8 cellular contexts compared by ENCODE assay signal in genomic region chr15:44710236-44711088, GRCh38. TPM values are rescaled to one million over a fixed set of nuclear protein-coding genes. Genes with fewer than 3 reads are reported as not detected.
A peak's percentile ranks its signal among the peaks of the same experiment; 100 is the strongest.
DNase-seq lines count a peak whose midpoint lies in the region; ATAC-seq and TF ChIP-seq lines count a peak whose summit lies in the region.

No MANE protein-coding gene starts in this region.

- ATAC-seq in GM18861 (IDR thresholded peaks at IDR 0.05; ENCODE audit: unreplicated experiment) = no peak

- peak overlapping the region; percentile 94 for H3K4me3 Mint-ChIP-seq in activated CD4-positive, alpha-beta T cell treated with anti-CD3 and anti-CD28 coated beads, Interleukin-2, amount 10 ng/mL, durations not matched to agents 24 days and 14 days
- peak overlapping the region; percentile 98 for H3K4me3 Mint-ChIP-seq in activated T-helper 2 cell treated with anti-CD3 and anti-CD28 coated beads, Interferon-gamma antibody, Interleukin-2, Interleukin-4, amounts not matched to agents 10 μg/mL and 5 μg/mL and 100 μg/mL, durations not matched to agents 14 hours and 24 hours and 36 hours (ENCODE audit: low read depth)

- H3K4me3 ChIP-seq in MG63 (peak overlapping the region; percentile 95), retinal pigment epithelial cell (ENCODE audit: low read length) (peak overlapping the region; percentile 96)

- peaks cover 33% of the 10 kb centered on the region for H3K36me3 ChIP-seq in MG63

- H3K9me3 Mint-ChIP-seq in activated CD4-positive, alpha-beta T cell treated with anti-CD3 and anti-CD28 coated beads, Interleukin-2, amount 10 ng/mL, durations not matched to agents 24 days and 14 days = peaks cover 1% of the 10 kb centered on the region
- H3K9me3 Mint-ChIP-seq in activated T-helper 2 cell treated with anti-CD3 and anti-CD28 coated beads, Interferon-gamma antibody, Interleukin-2, Interleukin-4, amounts not matched to agents 10 μg/mL and 5 μg/mL and 100 μg/mL, durations not matched to agents 14 hours and 24 hours and 36 hours = peaks cover 2% of the 10 kb centered on the region

- peak; percentile 47 for TF ChIP-seq CTCF in retinal pigment epithelial cell (conservative IDR thresholded peaks at IDR 0.05; ENCODE audit: low read depth, low read length)

- peak overlapping the region; percentile 100 for H3K27ac Mint-ChIP-seq in activated CD4-positive, alpha-beta T cell treated with anti-CD3 and anti-CD28 coated beads, Interleukin-2, amount 10 ng/mL, durations not matched to agents 24 days and 14 days
- H3K27ac Mint-ChIP-seq in activated T-helper 2 cell treated with anti-CD3 and anti-CD28 coated beads, Interferon-gamma antibody, Interleukin-2, Interleukin-4, amounts not matched to agents 10 μg/mL and 5 μg/mL and 100 μg/mL, durations not matched to agents 14 hours and 24 hours and 36 hours = peak overlapping the region; percentile 99

- H3K27me3 Mint-ChIP-seq in activated CD4-positive, alpha-beta T cell treated with anti-CD3 and anti-CD28 coated beads, Interleukin-2, amount 10 ng/mL, durations not matched to agents 24 days and 14 days = no peaks in the 10 kb centered on the region
- H3K27me3 Mint-ChIP-seq in activated T-helper 2 cell treated with anti-CD3 and anti-CD28 coated beads, Interferon-gamma antibody, Interleukin-2, Interleukin-4, amounts not matched to agents 10 μg/mL and 5 μg/mL and 100 μg/mL, durations not matched to agents 14 hours and 24 hours and 36 hours (ENCODE audit: low read depth) = no peaks in the 10 kb centered on the region

- DNase-seq in activated CD4-positive, alpha-beta T cell treated with anti-CD3 and anti-CD28 coated beads, Interleukin-2, amount 10 ng/mL, durations not matched to agents 24 days and 14 days = peak; percentile 83
- no peak for DNase-seq in activated CD4-positive, alpha-beta T cell treated with anti-CD3 and anti-CD28 coated beads for 48 hours
- DNase-seq in MG63 (no peak), head of caudate nucleus (peak in 24 of 42 donors; percentile 6 to 60 (median 34)), retinal pigment epithelial cell (ENCODE audit: low read depth) (no peak), 8988T (no peak)
- peak; percentile 37 for DNase-seq in activated T-helper 2 cell treated with anti-CD3 and anti-CD28 coated beads, Interferon-gamma antibody, Interleukin-2, Interleukin-4, amounts not matched to agents 10 μg/mL and 5 μg/mL and 100 μg/mL, durations not matched to agents 14 hours and 24 hours and 36 hours (ENCODE audit: low spot score)

- no peaks in the 10 kb centered on the region for H3K9me3 ChIP-seq in MG63

- intact Hi-C loops in activated CD4-positive, alpha-beta T cell treated with anti-CD3 and anti-CD28 coated beads, Interleukin-2, amount 10 ng/mL, durations not matched to agents 24 days and 14 days (cut with micrococcal nuclease) = loop anchor here (1.0 to 5.0 kb wide), 6 partner anchors 9 to 492 kb away; partner anchors contain the start of genes CTDSPL2 and SPG11
- intact Hi-C loops in activated T-helper 2 cell treated with anti-CD3 and anti-CD28 coated beads, Interferon-gamma antibody, Interleukin-2, Interleukin-4, amounts not matched to agents 10 μg/mL and 5 μg/mL and 100 μg/mL, durations not matched to agents 14 hours and 24 hours and 36 hours (cut with micrococcal nuclease) = loop anchor here (1.0 to 5.0 kb wide), 5 partner anchors 9 to 173 kb away; partner anchors contain the start of genes EIF3J and SPG11
- intact Hi-C loops in head of caudate nucleus (cut with DNase I) = loop anchor here (2.0 to 5.0 kb wide), 2 partner anchors 18 to 48 kb away; partner anchors contain the start of gene SPG11

- peaks cover 39% of the 10 kb centered on the region for H3K4me1 Mint-ChIP-seq in activated CD4-positive, alpha-beta T cell treated with anti-CD3 and anti-CD28 coated beads, Interleukin-2, amount 10 ng/mL, durations not matched to agents 24 days and 14 days
- peaks cover 38% of the 10 kb centered on the region for H3K4me1 Mint-ChIP-seq in activated T-helper 2 cell treated with anti-CD3 and anti-CD28 coated beads, Interferon-gamma antibody, Interleukin-2, Interleukin-4, amounts not matched to agents 10 μg/mL and 5 μg/mL and 100 μg/mL, durations not matched to agents 14 hours and 24 hours and 36 hours (ENCODE audit: low read depth)

- no peaks in the 10 kb centered on the region for H3K27me3 ChIP-seq in MG63

- peaks cover 56% of the 10 kb centered on the region for H3K36me3 Mint-ChIP-seq in activated CD4-positive, alpha-beta T cell treated with anti-CD3 and anti-CD28 coated beads, Interleukin-2, amount 10 ng/mL, durations not matched to agents 24 days and 14 days (ENCODE audit: low read depth)
- peaks cover 75% of the 10 kb centered on the region for H3K36me3 Mint-ChIP-seq in activated T-helper 2 cell treated with anti-CD3 and anti-CD28 coated beads, Interferon-gamma antibody, Interleukin-2, Interleukin-4, amounts not matched to agents 10 μg/mL and 5 μg/mL and 100 μg/mL, durations not matched to agents 14 hours and 24 hours and 36 hours (ENCODE audit: low read depth)

RNA-seq across cellular contexts. Expression of gene PATL2, which starts 0.7 kb away (rescaled TPM):
- total RNA-seq in activated CD4-positive, alpha-beta T cell treated with anti-CD3 and anti-CD28 coated beads, Interleukin-2, amount 10 ng/mL, durations not matched to agents 24 days and 14 days = 10.9 and 13.5 TPM in 2 replicates
- not detected in 2 replicates for total RNA-seq in MG63 (2014; rRNA removed; shearing (Covaris generic); ENCODE audit: low replicate concordance)
- total RNA-seq in activated T-helper 2 cell treated with anti-CD3 and anti-CD28 coated beads, Interferon-gamma antibody, Interleukin-2, Interleukin-4, amounts not matched to agents 10 μg/mL and 5 μg/mL and 100 μg/mL, durations not matched to agents 14 hours and 24 hours and 36 hours = 15.3 and 16.9 TPM in 2 replicates

RNA-seq across cellular contexts. Expression of gene B2M, which starts 0.9 kb away (rescaled TPM):
- total RNA-seq in activated CD4-positive, alpha-beta T cell treated with anti-CD3 and anti-CD28 coated beads, Interleukin-2, amount 10 ng/mL, durations not matched to agents 24 days and 14 days = 4,380 and 4,481 TPM in 2 replicates
- 2,823 and 3,000 TPM in 2 replicates for total RNA-seq in MG63 (2014; rRNA removed; shearing (Covaris generic); ENCODE audit: low replicate concordance)
- 4,961 and 5,148 TPM in 2 replicates for total RNA-seq in activated T-helper 2 cell treated with anti-CD3 and anti-CD28 coated beads, Interferon-gamma antibody, Interleukin-2, Interleukin-4, amounts not matched to agents 10 μg/mL and 5 μg/mL and 100 μg/mL, durations not matched to agents 14 hours and 24 hours and 36 hours

RNA-seq across cellular contexts. Expression of gene TRIM69, which starts 25.9 kb away (rescaled TPM):
- 38.6 and 42.7 TPM in 2 replicates for total RNA-seq in activated CD4-positive, alpha-beta T cell treated with anti-CD3 and anti-CD28 coated beads, Interleukin-2, amount 10 ng/mL, durations not matched to agents 24 days and 14 days
- 7.8 and 8.9 TPM in 2 replicates for total RNA-seq in MG63 (2014; rRNA removed; shearing (Covaris generic); ENCODE audit: low replicate concordance)
- total RNA-seq in activated T-helper 2 cell treated with anti-CD3 and anti-CD28 coated beads, Interferon-gamma antibody, Interleukin-2, Interleukin-4, amounts not matched to agents 10 μg/mL and 5 μg/mL and 100 μg/mL, durations not matched to agents 14 hours and 24 hours and 36 hours = 70.8 and 75.1 TPM in 2 replicates

RNA-seq across cellular contexts. Expression of gene SPG11, which starts 47.0 kb away (rescaled TPM):
- 67.2 and 68.0 TPM in 2 replicates for total RNA-seq in activated CD4-positive, alpha-beta T cell treated with anti-CD3 and anti-CD28 coated beads, Interleukin-2, amount 10 ng/mL, durations not matched to agents 24 days and 14 days
- total RNA-seq in MG63 (2014; rRNA removed; shearing (Covaris generic); ENCODE audit: low replicate concordance) = 27.7 and 74.7 TPM in 2 replicates
- 71.2 and 75.8 TPM in 2 replicates for total RNA-seq in activated T-helper 2 cell treated with anti-CD3 and anti-CD28 coated beads, Interferon-gamma antibody, Interleukin-2, Interleukin-4, amounts not matched to agents 10 μg/mL and 5 μg/mL and 100 μg/mL, durations not matched to agents 14 hours and 24 hours and 36 hours

Comparison
In these comparisons a context has a peak if more than half of its experiments do, and no peak if none do; other contexts are left out.
1. DNase-seq: peak in activated CD4-positive, alpha-beta T cell treated with anti-CD3 and anti-CD28 coated beads, Interleukin-2, amount 10 ng/mL, durations not matched to agents 24 days and 14 days (single experiment), activated T-helper 2 cell treated with anti-CD3 and anti-CD28 coated beads, Interferon-gamma antibody, Interleukin-2, Interleukin-4, amounts not matched to agents 10 μg/mL and 5 μg/mL and 100 μg/mL, durations not matched to agents 14 hours and 24 hours and 36 hours (single experiment) and head of caudate nucleus (24 of 42); none in activated CD4-positive, alpha-beta T cell treated with anti-CD3 and anti-CD28 coated beads for 48 hours (single experiment), MG63 (single experiment), retinal pigment epithelial cell (single experiment) and 8988T (single experiment).
2. RNA of gene PATL2, which starts 0.7 kb away (total RNA-seq): 15.3 to 16.9 TPM in activated T-helper 2 cell treated with anti-CD3 and anti-CD28 coated beads, Interferon-gamma antibody, Interleukin-2, Interleukin-4, amounts not matched to agents 10 μg/mL and 5 μg/mL and 100 μg/mL, durations not matched to agents 14 hours and 24 hours and 36 hours and 10.9 to 13.5 TPM in activated CD4-positive, alpha-beta T cell treated with anti-CD3 and anti-CD28 coated beads, Interleukin-2, amount 10 ng/mL, durations not matched to agents 24 days and 14 days; not detected in MG63; every median in the first group is over 10 times any median in the second.